2 cellular contexts compared by ENCODE assay signal in the genomic region with DNA sequence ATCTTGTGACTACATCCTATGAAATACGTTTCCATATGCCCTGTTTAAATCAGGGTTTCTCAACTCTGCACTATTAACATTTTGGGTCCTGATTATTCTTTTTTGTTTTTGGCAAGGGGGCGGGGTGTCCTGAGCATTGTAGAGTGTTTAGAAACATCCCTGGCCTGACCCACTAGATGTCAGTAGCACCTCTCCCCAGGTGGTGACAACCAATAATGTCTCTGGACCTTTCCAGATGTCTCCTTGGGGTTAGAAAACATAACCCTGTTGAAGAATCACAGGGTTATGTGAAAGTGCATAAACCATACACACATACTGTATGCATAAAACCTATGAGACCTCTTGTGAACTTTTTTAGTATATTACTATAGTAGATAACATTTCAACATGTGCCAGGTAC.
A peak's percentile ranks its signal among the peaks of the same experiment; 100 is the strongest.
TF ChIP-seq lines count a peak whose summit lies in the region.

No MANE protein-coding gene starts in this region.

TF ChIP-seq in HEK293T, 16 proteins besides CTCF, POLR2A, EP300 and RAD21:
- TF ChIP-seq FOXM1 (IDR thresholded peaks at IDR 0.05; ENCODE audit: borderline replicate concordance) = no peak
- TF ChIP-seq ELF4 (IDR thresholded peaks at IDR 0.05) = no peak
- no peak for TF ChIP-seq ZNF384 (IDR thresholded peaks at IDR 0.05)
- no peak for TF ChIP-seq FOXA1 (IDR thresholded peaks at IDR 0.05)
- TF ChIP-seq HDGF (IDR thresholded peaks at IDR 0.05; ENCODE audit: borderline replicate concordance) = no peak
- no peak for TF ChIP-seq FOXK2 (IDR thresholded peaks at IDR 0.05)
- no peak for TF ChIP-seq SUZ12 (IDR thresholded peaks at IDR 0.05)
- TF ChIP-seq PKNOX1 (IDR thresholded peaks at IDR 0.05) = no peak
- TF ChIP-seq ARNT (IDR thresholded peaks at IDR 0.05) = no peak

TF ChIP-seq in HepG2, 621 proteins besides CTCF, POLR2A, EP300 and RAD21:
- TF ChIP-seq CBX2 (IDR thresholded peaks at IDR 0.05; ENCODE audit: low read depth, low read length) = no peak
- no peak for TF ChIP-seq CBX2 (CRISPR knock-in tag; IDR thresholded peaks at IDR 0.05; ENCODE audit: low read depth)
- peak; percentile 49 for TF ChIP-seq STAG1 (CRISPR knock-in tag; IDR thresholded peaks at IDR 0.05)
